In genomic region chr1:27162090-27162489, GRCh38 we compare ENCODE assay signal across 22 cellular contexts. TPM values are rescaled to one million over a fixed set of nuclear protein-coding genes. Genes with fewer than 3 reads are reported as not detected.
DNase-seq lines count a peak whose midpoint lies in the region; ATAC-seq, FAIRE-seq and TF ChIP-seq lines count a peak whose summit lies in the region.
"Had no signal": no experiment of that assay in that cellular context is flagged by ENCODE, and none has a peak within 500 bp of the region (broad histone marks: within the 10 kb centered on the region; RNA-seq: fewer than 3 reads in every experiment).

No MANE protein-coding gene starts in this region.

- peaks cover 8% of the 10 kb centered on the region for H3K79me1 ChIP-seq in trophoblast cell (ENCODE audit: low read length)

- intact Hi-C loops in dendritic cell treated with granulocyte-macrophage colony-stimulating factor and Interleukin-4, amounts not matched to agents 40 ng/mL and 50 ng/mL, for 4 days (cut with micrococcal nuclease): no loop called here

- DNase-seq in T-helper 1 cell: no peak
- DNase-seq in HEK293T (ENCODE audit: extremely low spot score): peak; percentile 1
- DNase-seq in trophoblast cell: no peak
- DNase-seq in activated CD8-positive, alpha-beta memory T cell treated with anti-CD3 and anti-CD28 coated beads, Interleukin-2, amount 50 U/mL, for 4 hours: no peak
- no peak for DNase-seq in H54 (ENCODE audit: insufficient read length, low spot score)
- DNase-seq: activated naive CD8-positive, alpha-beta T cell treated with anti-CD3 and anti-CD28 coated beads for 36 hours; body of pancreas; HCEC 1CT; IMR-90; islet precursor cell; NCI-H1694 treated with DMSO at 0.1 percent for 48 hours; NCI-H2227 treated with DMSO at 0.1 percent for 48 hours; right lobe of liver; stimulated activated naive CD4-positive, alpha-beta T cell treated with Interleukin-2 at 50 U/mL for 16 hours; upper lobe of right lung had no signal

- H3K9ac ChIP-seq in trophoblast cell (ENCODE audit: low read length): no peak overlapping the region
- H3K9ac ChIP-seq: parathyroid adenoma had no signal

- H4K91ac ChIP-seq in trophoblast cell (ENCODE audit: low read depth, low read length): peak overlapping the region; percentile 20

- H2AFZ ChIP-seq in trophoblast cell (ENCODE audit: insufficient read depth, low read length, poor library complexity): no peak overlapping the region
- H2AFZ ChIP-seq: parathyroid adenoma had no signal

- H3K4me3 Mint-ChIP-seq in T-helper 1 cell treated with Interleukin-12 subunit alpha and Interleukin-12 subunit beta and Interleukin-4 antibody, amounts not matched to agents 30 μg/mL and 1 μg/mL, for 36 hours: no peak overlapping the region
- H3K4me3 Mint-ChIP-seq in dendritic cell treated with granulocyte-macrophage colony-stimulating factor and Interleukin-4, amounts not matched to agents 40 ng/mL and 50 ng/mL, for 4 days: no peak overlapping the region
- H3K4me3 Mint-ChIP-seq: activated naive CD8-positive, alpha-beta T cell treated with anti-CD3 and anti-CD28 coated beads for 36 hours had no signal

- no peak overlapping the region for H3K23ac ChIP-seq in trophoblast cell (ENCODE audit: low read length)

- H4K8ac ChIP-seq in trophoblast cell (ENCODE audit: low read depth, low read length): peak overlapping the region; percentile 57

- H4K12ac ChIP-seq in trophoblast cell (ENCODE audit: low read depth, low read length): no peak overlapping the region

- H3K9me3 ChIP-seq in trophoblast cell (ENCODE audit: insufficient read depth, low read depth, low read length): no peaks in the 10 kb centered on the region
- H3K9me3 ChIP-seq: body of pancreas, right lobe of liver, upper lobe of right lung had no signal

- H3K9me3 Mint-ChIP-seq in T-helper 1 cell treated with Interleukin-12 subunit alpha and Interleukin-12 subunit beta and Interleukin-4 antibody, amounts not matched to agents 30 μg/mL and 1 μg/mL, for 36 hours: no peaks in the 10 kb centered on the region
- H3K9me3 Mint-ChIP-seq in dendritic cell treated with granulocyte-macrophage colony-stimulating factor and Interleukin-4, amounts not matched to agents 40 ng/mL and 50 ng/mL, for 4 days: no peaks in the 10 kb centered on the region
- H3K9me3 Mint-ChIP-seq: activated naive CD8-positive, alpha-beta T cell treated with anti-CD3 and anti-CD28 coated beads for 36 hours had no signal

- H3K27me3 Mint-ChIP-seq in T-helper 1 cell treated with Interleukin-12 subunit alpha and Interleukin-12 subunit beta and Interleukin-4 antibody, amounts not matched to agents 30 μg/mL and 1 μg/mL, for 36 hours (ENCODE audit: low read depth): no peaks in the 10 kb centered on the region
- no peaks in the 10 kb centered on the region for H3K27me3 Mint-ChIP-seq in dendritic cell treated with granulocyte-macrophage colony-stimulating factor and Interleukin-4, amounts not matched to agents 40 ng/mL and 50 ng/mL, for 4 days
- H3K27me3 Mint-ChIP-seq: activated naive CD8-positive, alpha-beta T cell treated with anti-CD3 and anti-CD28 coated beads for 36 hours had no signal

- no peaks in the 10 kb centered on the region for H3K36me3 ChIP-seq in trophoblast cell (ENCODE audit: control insufficient read depth in 1 of 2, insufficient read depth in 2 of 2, low read length in 2 of 2)
- H3K36me3 ChIP-seq: right lobe of liver, upper lobe of right lung had no signal

- ATAC-seq in HG02763 (IDR thresholded peaks at IDR 0.05; ENCODE audit: unreplicated experiment): no peak
- ATAC-seq: body of pancreas, SK-N-SH treated with all-trans-retinoic acid at 6 μM for 48 hours had no signal

- H3K14ac ChIP-seq in trophoblast cell (ENCODE audit: low read length): no peak overlapping the region

- no peak overlapping the region for H2BK120ac ChIP-seq in trophoblast cell (ENCODE audit: insufficient read depth, low read length, poor library complexity)

- no peak for FAIRE-seq in H54 (lab: Jason Lieb, UNC)
- FAIRE-seq: TTC549 had no signal

- H3K36me3 Mint-ChIP-seq in T-helper 1 cell treated with Interleukin-12 subunit alpha and Interleukin-12 subunit beta and Interleukin-4 antibody, amounts not matched to agents 30 μg/mL and 1 μg/mL, for 36 hours (ENCODE audit: low read depth): no peaks in the 10 kb centered on the region
- H3K36me3 Mint-ChIP-seq in dendritic cell treated with granulocyte-macrophage colony-stimulating factor and Interleukin-4, amounts not matched to agents 40 ng/mL and 50 ng/mL, for 4 days (ENCODE audit: low read depth): no peaks in the 10 kb centered on the region
- H3K36me3 Mint-ChIP-seq: activated naive CD8-positive, alpha-beta T cell treated with anti-CD3 and anti-CD28 coated beads for 36 hours had no signal

- CTCF ChIA-PET in HEK293T (lab: Yijun Ruan, JAX): no interaction called here

- no CpG with 5 or more reads among the region's 4 CpGs for WGBS in trophoblast cell (ENCODE audit: extremely low coverage, insufficient coverage, insufficient read length)

- peak overlapping the region; percentile 82 for H3K27ac Mint-ChIP-seq in T-helper 1 cell treated with Interleukin-12 subunit alpha and Interleukin-12 subunit beta and Interleukin-4 antibody, amounts not matched to agents 30 μg/mL and 1 μg/mL, for 36 hours
- peak overlapping the region; percentile 18 for H3K27ac Mint-ChIP-seq in dendritic cell treated with granulocyte-macrophage colony-stimulating factor and Interleukin-4, amounts not matched to agents 40 ng/mL and 50 ng/mL, for 4 days
- H3K27ac Mint-ChIP-seq: activated naive CD8-positive, alpha-beta T cell treated with anti-CD3 and anti-CD28 coated beads for 36 hours had no signal

- H3K4me1 ChIP-seq in trophoblast cell (ENCODE audit: control insufficient read depth in 1 of 2, insufficient read depth in 2 of 2, low read length in 2 of 2): peaks cover 9 to 10% of the 10 kb centered on the region in 2 experiments
- H3K4me1 ChIP-seq: body of pancreas, right lobe of liver, upper lobe of right lung had no signal

- no peak overlapping the region for H2AK5ac ChIP-seq in trophoblast cell (ENCODE audit: low read length)

- H3K27ac ChIP-seq in trophoblast cell (ENCODE audit: low read depth, low read length): no peak overlapping the region
- H3K27ac ChIP-seq: body of pancreas, parathyroid adenoma, right lobe of liver, upper lobe of right lung had no signal

- POLR2A ChIA-PET in HEK293T (lab: Yijun Ruan, JAX): no interaction called here

- no peaks in the 10 kb centered on the region for H3K79me2 ChIP-seq in trophoblast cell (ENCODE audit: control insufficient read depth, insufficient read depth, low read length, poor library complexity)
- H3K79me2 ChIP-seq: parathyroid adenoma had no signal

- H3K18ac ChIP-seq in trophoblast cell (ENCODE audit: low read length): no peak overlapping the region

- peak overlapping the region; percentile 50 for H2BK12ac ChIP-seq in trophoblast cell (ENCODE audit: low read length)

- no peak overlapping the region for H3K4me3 ChIP-seq in trophoblast cell (ENCODE audit: low read depth, low read length)
- H3K4me3 ChIP-seq: body of pancreas, lung, right lobe of liver, upper lobe of right lung had no signal

- H2BK5ac ChIP-seq in trophoblast cell (ENCODE audit: low read depth, low read length, poor library complexity): no peak overlapping the region

- no peak overlapping the region for H3K4ac ChIP-seq in trophoblast cell (ENCODE audit: low read depth, low read length)

- no peak for TF ChIP-seq POLR2A in H54 (IDR thresholded peaks at IDR 0.05; ENCODE audit: low read depth, low read length)

- H3K27me3 ChIP-seq in trophoblast cell (ENCODE audit: insufficient read depth, low read length): no peaks in the 10 kb centered on the region
- H3K27me3 ChIP-seq: body of pancreas, right lobe of liver, upper lobe of right lung had no signal

- H3K4me1 Mint-ChIP-seq in T-helper 1 cell treated with Interleukin-12 subunit alpha and Interleukin-12 subunit beta and Interleukin-4 antibody, amounts not matched to agents 30 μg/mL and 1 μg/mL, for 36 hours (ENCODE audit: low read depth): peaks cover 9% of the 10 kb centered on the region
- H3K4me1 Mint-ChIP-seq in dendritic cell treated with granulocyte-macrophage colony-stimulating factor and Interleukin-4, amounts not matched to agents 40 ng/mL and 50 ng/mL, for 4 days (ENCODE audit: low read depth): peaks cover 13% of the 10 kb centered on the region

- H3K4me2 ChIP-seq in trophoblast cell (ENCODE audit: low read length): no peak overlapping the region

TF ChIP-seq in HEK293T, 16 proteins besides CTCF, POLR2A, EP300 and RAD21:
- TF ChIP-seq SUZ12 (IDR thresholded peaks at IDR 0.05) (no peak), SP1 (IDR thresholded peaks at IDR 0.05) (no peak), CTBP1 (IDR thresholded peaks at IDR 0.05; ENCODE audit: borderline replicate concordance) (no peak), FOXM1 (IDR thresholded peaks at IDR 0.05; ENCODE audit: borderline replicate concordance) (no peak), FOXK2 (IDR thresholded peaks at IDR 0.05) (no peak), ZNF384 (IDR thresholded peaks at IDR 0.05) (no peak), ELF4 (IDR thresholded peaks at IDR 0.05) (no peak), HDGF (IDR thresholded peaks at IDR 0.05; ENCODE audit: borderline replicate concordance) (no peak), FOXA1 (IDR thresholded peaks at IDR 0.05) (no peak), LEF1 (IDR thresholded peaks at IDR 0.05; ENCODE audit: borderline replicate concordance) (no peak), BHLHE40 (IDR thresholded peaks at IDR 0.05; ENCODE audit: borderline replicate concordance) (no peak), PKNOX1 (IDR thresholded peaks at IDR 0.05) (no peak), L3MBTL2 (conservative IDR thresholded peaks at IDR 0.05) (no peak), NFRKB (IDR thresholded peaks at IDR 0.05) (no peak)

RNA-seq across cellular contexts. Expression of gene SLC9A1, which starts 7.2 kb away (rescaled TPM):
- polyA plus RNA-seq in trophoblast cell (2013): 114 and 122 TPM in 2 replicates
